ENCODE assay signal across 2 cellular contexts in the genomic region with DNA sequence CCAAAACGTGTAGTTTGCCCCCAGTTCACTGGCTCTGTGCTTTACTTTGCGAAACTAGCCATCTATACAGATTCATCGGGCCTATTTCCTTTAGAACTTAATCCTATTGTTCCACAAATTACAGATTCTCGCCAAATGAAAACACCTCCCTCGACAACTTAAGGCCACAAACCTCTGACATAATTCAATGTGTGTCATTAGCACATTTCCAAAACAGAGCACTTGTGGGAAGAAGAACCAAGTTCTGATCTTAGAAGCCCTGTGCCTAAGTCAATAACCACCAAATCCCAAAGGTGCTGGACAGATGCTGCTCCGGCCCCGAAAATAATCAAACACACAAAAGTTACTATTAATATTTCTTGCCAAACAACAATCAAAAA.
TF ChIP-seq lines count a peak whose summit lies in the region.

No MANE protein-coding gene starts in this region.

TF ChIP-seq in liver, 16 proteins besides CTCF, POLR2A, EP300 and RAD21 (continued from another document):
- TF ChIP-seq, protein P1, sequence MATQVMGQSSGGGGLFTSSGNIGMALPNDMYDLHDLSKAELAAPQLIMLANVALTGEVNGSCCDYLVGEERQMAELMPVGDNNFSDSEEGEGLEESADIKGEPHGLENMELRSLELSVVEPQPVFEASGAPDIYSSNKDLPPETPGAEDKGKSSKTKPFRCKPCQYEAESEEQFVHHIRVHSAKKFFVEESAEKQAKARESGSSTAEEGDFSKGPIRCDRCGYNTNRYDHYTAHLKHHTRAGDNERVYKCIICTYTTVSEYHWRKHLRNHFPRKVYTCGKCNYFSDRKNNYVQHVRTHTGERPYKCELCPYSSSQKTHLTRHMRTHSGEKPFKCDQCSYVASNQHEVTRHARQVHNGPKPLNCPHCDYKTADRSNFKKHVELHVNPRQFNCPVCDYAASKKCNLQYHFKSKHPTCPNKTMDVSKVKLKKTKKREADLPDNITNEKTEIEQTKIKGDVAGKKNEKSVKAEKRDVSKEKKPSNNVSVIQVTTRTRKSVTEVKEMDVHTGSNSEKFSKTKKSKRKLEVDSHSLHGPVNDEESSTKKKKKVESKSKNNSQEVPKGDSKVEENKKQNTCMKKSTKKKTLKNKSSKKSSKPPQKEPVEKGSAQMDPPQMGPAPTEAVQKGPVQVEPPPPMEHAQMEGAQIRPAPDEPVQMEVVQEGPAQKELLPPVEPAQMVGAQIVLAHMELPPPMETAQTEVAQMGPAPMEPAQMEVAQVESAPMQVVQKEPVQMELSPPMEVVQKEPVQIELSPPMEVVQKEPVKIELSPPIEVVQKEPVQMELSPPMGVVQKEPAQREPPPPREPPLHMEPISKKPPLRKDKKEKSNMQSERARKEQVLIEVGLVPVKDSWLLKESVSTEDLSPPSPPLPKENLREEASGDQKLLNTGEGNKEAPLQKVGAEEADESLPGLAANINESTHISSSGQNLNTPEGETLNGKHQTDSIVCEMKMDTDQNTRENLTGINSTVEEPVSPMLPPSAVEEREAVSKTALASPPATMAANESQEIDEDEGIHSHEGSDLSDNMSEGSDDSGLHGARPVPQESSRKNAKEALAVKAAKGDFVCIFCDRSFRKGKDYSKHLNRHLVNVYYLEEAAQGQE (IDR thresholded peaks at IDR 0.05) = no peak
- TF ChIP-seq NR2F2 (IDR thresholded peaks at IDR 0.05) (no peak), GABPA (IDR thresholded peaks at IDR 0.05 in 1 of 2, conservative IDR thresholded peaks at IDR 0.05 in 1 of 2) (no peak), RXRA (IDR thresholded peaks at IDR 0.05) (no peak), SP1 (IDR thresholded peaks at IDR 0.05) (no peak), HNF4A (conservative IDR thresholded peaks at IDR 0.05) (no peak), FOXA1 (IDR thresholded peaks at IDR 0.05) (no peak), EGR1 (IDR thresholded peaks at IDR 0.05; ENCODE audit: low read depth in 2 of 2) (no peak), JUND (IDR thresholded peaks at IDR 0.05) (no peak), TAF1 (conservative IDR thresholded peaks at IDR 0.05) (no peak), YY1 (IDR thresholded peaks at IDR 0.05) (no peak), HNF4G (IDR thresholded peaks at IDR 0.05) (no peak)
- TF ChIP-seq, protein P2, sequence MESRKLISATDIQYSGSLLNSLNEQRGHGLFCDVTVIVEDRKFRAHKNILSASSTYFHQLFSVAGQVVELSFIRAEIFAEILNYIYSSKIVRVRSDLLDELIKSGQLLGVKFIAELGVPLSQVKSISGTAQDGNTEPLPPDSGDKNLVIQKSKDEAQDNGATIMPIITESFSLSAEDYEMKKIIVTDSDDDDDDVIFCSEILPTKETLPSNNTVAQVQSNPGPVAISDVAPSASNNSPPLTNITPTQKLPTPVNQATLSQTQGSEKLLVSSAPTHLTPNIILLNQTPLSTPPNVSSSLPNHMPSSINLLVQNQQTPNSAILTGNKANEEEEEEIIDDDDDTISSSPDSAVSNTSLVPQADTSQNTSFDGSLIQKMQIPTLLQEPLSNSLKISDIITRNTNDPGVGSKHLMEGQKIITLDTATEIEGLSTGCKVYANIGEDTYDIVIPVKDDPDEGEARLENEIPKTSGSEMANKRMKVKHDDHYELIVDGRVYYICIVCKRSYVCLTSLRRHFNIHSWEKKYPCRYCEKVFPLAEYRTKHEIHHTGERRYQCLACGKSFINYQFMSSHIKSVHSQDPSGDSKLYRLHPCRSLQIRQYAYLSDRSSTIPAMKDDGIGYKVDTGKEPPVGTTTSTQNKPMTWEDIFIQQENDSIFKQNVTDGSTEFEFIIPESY (IDR thresholded peaks at IDR 0.05) = no peak
- TF ChIP-seq, protein P3, sequence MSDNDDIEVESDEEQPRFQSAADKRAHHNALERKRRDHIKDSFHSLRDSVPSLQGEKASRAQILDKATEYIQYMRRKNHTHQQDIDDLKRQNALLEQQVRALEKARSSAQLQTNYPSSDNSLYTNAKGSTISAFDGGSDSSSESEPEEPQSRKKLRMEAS (IDR thresholded peaks at IDR 0.05) = no peak

TF ChIP-seq in HepG2, 621 proteins besides CTCF, POLR2A, EP300 and RAD21 (continued from another document):
- TF ChIP-seq ZBTB46 (CRISPR knock-in tag; IDR thresholded peaks at IDR 0.05; ENCODE audit: borderline replicate concordance) (no peak), NCOR1 (IDR thresholded peaks at IDR 0.05; ENCODE audit: borderline replicate concordance, low read length) (no peak), TP53 (CRISPR knock-in tag; conservative IDR thresholded peaks at IDR 0.05) (no peak), GTF3A (CRISPR knock-in tag; conservative IDR thresholded peaks at IDR 0.05) (no peak), PRMT3 (CRISPR knock-in tag; IDR thresholded peaks at IDR 0.05; ENCODE audit: borderline replicate concordance, low read depth) (no peak), TBX2 (CRISPR knock-in tag; IDR thresholded peaks at IDR 0.05; ENCODE audit: borderline replicate concordance) (no peak), KLF13 (CRISPR knock-in tag; IDR thresholded peaks at IDR 0.05) (no peak), CBX2 (IDR thresholded peaks at IDR 0.05; ENCODE audit: low read depth, low read length) (no peak), CBX2 (CRISPR knock-in tag; IDR thresholded peaks at IDR 0.05; ENCODE audit: low read depth) (no peak), ZNF430 (CRISPR knock-in tag; IDR thresholded peaks at IDR 0.05) (no peak), DPF2 (CRISPR knock-in tag; IDR thresholded peaks at IDR 0.05; ENCODE audit: borderline replicate concordance, low read depth) (no peak)
- TF ChIP-seq, protein P4, sequence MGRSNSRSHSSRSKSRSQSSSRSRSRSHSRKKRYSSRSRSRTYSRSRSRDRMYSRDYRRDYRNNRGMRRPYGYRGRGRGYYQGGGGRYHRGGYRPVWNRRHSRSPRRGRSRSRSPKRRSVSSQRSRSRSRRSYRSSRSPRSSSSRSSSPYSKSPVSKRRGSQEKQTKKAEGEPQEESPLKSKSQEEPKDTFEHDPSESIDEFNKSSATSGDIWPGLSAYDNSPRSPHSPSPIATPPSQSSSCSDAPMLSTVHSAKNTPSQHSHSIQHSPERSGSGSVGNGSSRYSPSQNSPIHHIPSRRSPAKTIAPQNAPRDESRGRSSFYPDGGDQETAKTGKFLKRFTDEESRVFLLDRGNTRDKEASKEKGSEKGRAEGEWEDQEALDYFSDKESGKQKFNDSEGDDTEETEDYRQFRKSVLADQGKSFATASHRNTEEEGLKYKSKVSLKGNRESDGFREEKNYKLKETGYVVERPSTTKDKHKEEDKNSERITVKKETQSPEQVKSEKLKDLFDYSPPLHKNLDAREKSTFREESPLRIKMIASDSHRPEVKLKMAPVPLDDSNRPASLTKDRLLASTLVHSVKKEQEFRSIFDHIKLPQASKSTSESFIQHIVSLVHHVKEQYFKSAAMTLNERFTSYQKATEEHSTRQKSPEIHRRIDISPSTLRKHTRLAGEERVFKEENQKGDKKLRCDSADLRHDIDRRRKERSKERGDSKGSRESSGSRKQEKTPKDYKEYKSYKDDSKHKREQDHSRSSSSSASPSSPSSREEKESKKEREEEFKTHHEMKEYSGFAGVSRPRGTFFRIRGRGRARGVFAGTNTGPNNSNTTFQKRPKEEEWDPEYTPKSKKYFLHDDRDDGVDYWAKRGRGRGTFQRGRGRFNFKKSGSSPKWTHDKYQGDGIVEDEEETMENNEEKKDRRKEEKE (IDR thresholded peaks at IDR 0.05) = no peak
- TF ChIP-seq, protein P5, sequence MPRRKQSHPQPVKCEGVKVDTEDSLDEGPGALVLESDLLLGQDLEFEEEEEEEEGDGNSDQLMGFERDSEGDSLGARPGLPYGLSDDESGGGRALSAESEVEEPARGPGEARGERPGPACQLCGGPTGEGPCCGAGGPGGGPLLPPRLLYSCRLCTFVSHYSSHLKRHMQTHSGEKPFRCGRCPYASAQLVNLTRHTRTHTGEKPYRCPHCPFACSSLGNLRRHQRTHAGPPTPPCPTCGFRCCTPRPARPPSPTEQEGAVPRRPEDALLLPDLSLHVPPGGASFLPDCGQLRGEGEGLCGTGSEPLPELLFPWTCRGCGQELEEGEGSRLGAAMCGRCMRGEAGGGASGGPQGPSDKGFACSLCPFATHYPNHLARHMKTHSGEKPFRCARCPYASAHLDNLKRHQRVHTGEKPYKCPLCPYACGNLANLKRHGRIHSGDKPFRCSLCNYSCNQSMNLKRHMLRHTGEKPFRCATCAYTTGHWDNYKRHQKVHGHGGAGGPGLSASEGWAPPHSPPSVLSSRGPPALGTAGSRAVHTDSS (CRISPR knock-in tag; conservative IDR thresholded peaks at IDR 0.05) = no peak
